ENCODE assay signal across 23 cellular contexts in the genomic region with DNA sequence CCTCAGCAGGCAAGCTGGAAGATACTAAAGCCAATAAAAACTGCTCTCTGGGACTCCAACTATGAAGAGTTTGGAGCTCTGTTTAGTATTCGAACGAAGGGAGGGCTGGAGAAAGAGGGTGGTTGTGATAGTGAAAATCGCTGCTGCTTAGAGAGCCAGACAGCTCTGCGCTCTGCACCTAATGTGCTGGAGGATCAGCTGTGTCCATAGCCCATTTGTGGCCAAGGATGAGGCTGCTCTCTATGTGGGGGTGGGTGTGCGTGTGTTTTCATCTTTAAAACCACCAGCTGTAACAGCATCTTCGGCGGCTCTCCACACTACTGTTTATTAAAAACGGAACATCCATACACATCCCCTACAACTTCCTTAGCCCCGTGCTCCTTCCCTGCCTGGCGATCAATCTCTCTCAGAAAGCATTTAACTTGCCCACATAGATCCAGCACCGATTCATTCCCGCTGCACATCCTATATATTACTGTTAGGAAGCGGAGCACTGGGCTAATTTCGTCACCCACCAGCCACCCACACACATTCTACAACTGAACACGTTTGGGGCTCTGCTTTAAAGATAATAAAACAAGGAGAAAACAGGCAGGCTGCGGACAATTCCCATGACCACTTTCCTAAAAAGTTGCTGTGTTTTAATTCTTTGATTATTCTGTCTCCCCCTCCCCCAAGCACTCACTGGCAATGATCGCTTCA. TPM values are rescaled to one million over a fixed set of nuclear protein-coding genes. Genes with fewer than 3 reads are reported as not detected.
DNase-seq lines count a peak whose midpoint lies in the region; ATAC-seq and TF ChIP-seq lines count a peak whose summit lies in the region.
"Had no signal": no experiment of that assay in that cellular context is flagged by ENCODE, and none has a peak within 500 bp of the region (broad histone marks: within the 10 kb centered on the region; RNA-seq: fewer than 3 reads in every experiment).

No MANE protein-coding gene starts in this region.

- ATAC-seq in GM23338 (no peak), HG02759 (IDR thresholded peaks at IDR 0.05; ENCODE audit: unreplicated experiment) (no peak), GM19351 (IDR thresholded peaks at IDR 0.05; ENCODE audit: unreplicated experiment) (no peak)
- ATAC-seq: activated naive CD4-positive, alpha-beta T cell treated with anti-CD3 and anti-CD28 coated beads, Interleukin-2, amount 50 U/mL, for 72 hours had no signal

- H3K27ac ChIP-seq in GM23338 (ENCODE audit: low read depth) = no peak overlapping the region
- H3K27ac ChIP-seq: brain microvascular endothelial cell, neutrophil had no signal

- no peaks in the 10 kb centered on the region for H3F3A ChIP-seq in GM23338 (replicated peaks; ENCODE audit: low read depth)

- H3K36me3 ChIP-seq in GM23338 (ENCODE audit: insufficient read depth) = no peaks in the 10 kb centered on the region
- H3K36me3 ChIP-seq: brain microvascular endothelial cell, neutrophil had no signal

- H3K4me2 ChIP-seq in GM23338 = peak overlapping the region; percentile 99; the same call in 1 of the 2 replicates

- H3K4me1 Mint-ChIP-seq in GM23338 = peaks cover 45% of the 10 kb centered on the region
- peaks cover 15% of the 10 kb centered on the region for H3K4me1 Mint-ChIP-seq in nephron

- no peak overlapping the region; the same call in 2 of the 3 replicates for H3K4me3 Mint-ChIP-seq in GM23338
- H3K4me3 Mint-ChIP-seq in nephron = peak overlapping the region; percentile 30 to 93 (median 91)
- H3K4me3 Mint-ChIP-seq: activated CD4-positive, alpha-beta T cell treated with anti-CD3 and anti-CD28 coated beads, Interleukin-2, amount 10 ng/mL, durations not matched to agents 24 days and 14 days had no signal

- H3K9me2 ChIP-seq in GM23338 (ENCODE audit: insufficient read depth) = no peaks in the 10 kb centered on the region

- H3K36me3 Mint-ChIP-seq in GM23338 (ENCODE audit: low read depth) = no peaks in the 10 kb centered on the region
- H3K36me3 Mint-ChIP-seq in nephron (ENCODE audit: low read depth) = no peaks in the 10 kb centered on the region
- H3K36me3 Mint-ChIP-seq: CD4-positive, alpha-beta memory T cell had no signal

- H3K9me3 Mint-ChIP-seq in GM23338 (no peaks in the 10 kb centered on the region; the same call in 2 of the 3 replicates), nephron (no peaks in the 10 kb centered on the region)
- H3K9me3 Mint-ChIP-seq: activated CD4-positive, alpha-beta T cell treated with anti-CD3 and anti-CD28 coated beads, Interleukin-2, amount 10 ng/mL, durations not matched to agents 24 days and 14 days; HFFc6 had no signal

- peak overlapping the region; percentile 87; the same call in 1 of the 2 replicates for H3K4me3 ChIP-seq in GM23338

- TF ChIP-seq CTCF in GM23338 (conservative IDR thresholded peaks at IDR 0.05; ENCODE audit: low read depth in 2 of 2) (no peak), nephron (IDR thresholded peaks at IDR 0.05; ENCODE audit: unreplicated experiment in 3 of 3) (no peak)

- H2AFZ ChIP-seq in GM23338 = no peak overlapping the region

- H3K27me3 Mint-ChIP-seq in GM23338 (ENCODE audit: insufficient read depth, low read depth, poor library complexity) (peaks cover 58% of the 10 kb centered on the region), nephron (ENCODE audit: low read depth) (peaks cover 97% of the 10 kb centered on the region)

- DNase-seq in COR-L47 (lab: John Stamatoyannopoulos, UW) (peak; percentile 33), GM23338 (ENCODE audit: low spot score) (no peak), NCI-H748 treated with DMSO at 0.1 percent for 48 hours (lab: John Stamatoyannopoulos, UW) (peak; percentile 68), GM19238 (ENCODE audit: insufficient read length, low spot score) (no peak), DMS114 treated with DMSO at 0.1 percent for 48 hours (lab: John Stamatoyannopoulos, UW; ENCODE audit: unreplicated experiment) (no peak)
- DNase-seq: CD4-positive, alpha-beta memory T cell; HFFc6; NCI-H187 treated with DMSO at 0.1 percent for 48 hours; NCI-H774; SIG-M5 had no signal

- H3K4me1 ChIP-seq in GM23338 (ENCODE audit: insufficient read depth) = peaks cover 42% of the 10 kb centered on the region

- H4K20me1 ChIP-seq in GM23338 (replicated peaks; ENCODE audit: insufficient read depth) = no peaks in the 10 kb centered on the region; the same call in 1 of the 2 replicates

- H3K27ac Mint-ChIP-seq in GM23338 (no peak overlapping the region), nephron (no peak overlapping the region)
- H3K27ac Mint-ChIP-seq: activated CD4-positive, alpha-beta T cell treated with anti-CD3 and anti-CD28 coated beads, Interleukin-2, amount 10 ng/mL, durations not matched to agents 24 days and 14 days; activated naive CD4-positive, alpha-beta T cell treated with anti-CD3 and anti-CD28 coated beads, Interleukin-2, amount 50 U/mL, for 72 hours; CD4-positive, alpha-beta memory T cell; HFFc6 had no signal

- H3K27me3 ChIP-seq in GM23338 (ENCODE audit: insufficient read depth) = peaks cover 87% of the 10 kb centered on the region

- H3K79me2 ChIP-seq in GM23338 (replicated peaks; ENCODE audit: insufficient read depth) = no peaks in the 10 kb centered on the region

TF ChIP-seq in GM23338, 12 proteins besides CTCF, POLR2A, EP300 and RAD21:
- TF ChIP-seq ZNF114 (CRISPR knock-in tag; IDR thresholded peaks at IDR 0.05) (no peak), EZH2 (IDR thresholded peaks at IDR 0.05; ENCODE audit: low read depth, unreplicated experiment) (peak; percentile 35)

RNA-seq across cellular contexts. Expression of a gene that starts 1.6 kb away (rescaled TPM):
- 2.6 and 3.6 TPM in 2 replicates for total RNA-seq in GM23338 (2014; rRNA removed; shearing (Covaris generic))
- polyA plus RNA-seq in GM23338 (2016; fragmentation: Nextera tagmentation; extraction: Ambion mirVana) = 6.7 and 8.3 TPM in 2 replicates
- total RNA-seq: activated CD4-positive, alpha-beta T cell treated with anti-CD3 and anti-CD28 coated beads, Interleukin-2, amount 10 ng/mL, durations not matched to agents 24 days and 14 days; activated naive CD4-positive, alpha-beta T cell treated with anti-CD3 and anti-CD28 coated beads, Interleukin-2, amount 50 U/mL, for 72 hours; CD4-positive, alpha-beta memory T cell; Daoy; dermis blood vessel endothelial cell; HFFc6; mononuclear cell; renal cortical epithelial cell; T-helper 1 cell treated with Interleukin-12 subunit alpha and Interleukin-12 subunit beta and Interleukin-4 antibody, amounts not matched to agents 30 ng/mL and 1 ng/mL, for 36 hours; ureter had no signal

Comparison
In these comparisons a context has a peak if more than half of its experiments do, and no peak if none do; other contexts are left out.
1. DNase-seq: peak in COR-L47 (single experiment) and NCI-H748 treated with DMSO at 0.1 percent for 48 hours (single experiment); none in GM23338 (single experiment), GM19238 (single experiment) and DMS114 treated with DMSO at 0.1 percent for 48 hours (single experiment).